ENCODE assay signal across 1 cellular context in the genomic region with DNA sequence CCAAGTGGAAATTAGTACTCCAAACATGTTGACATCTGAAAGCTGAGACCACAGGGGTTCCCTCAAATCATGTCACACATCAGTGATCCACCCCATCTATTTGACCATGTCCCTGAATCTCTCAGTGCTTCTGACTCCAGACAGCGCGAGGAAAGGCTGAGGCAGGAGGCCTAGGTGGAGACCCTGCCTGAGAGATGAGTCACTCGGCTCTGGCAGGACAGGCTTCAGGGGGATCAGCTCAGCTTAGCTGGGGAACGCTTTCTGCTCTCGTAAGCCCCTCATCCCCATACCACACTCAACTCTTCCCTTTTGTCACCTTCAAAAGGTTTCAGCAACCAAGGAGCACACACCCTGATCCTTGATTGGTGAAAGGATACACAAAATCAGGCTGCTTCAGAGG.
TF ChIP-seq lines count a peak whose summit lies in the region.

No MANE protein-coding gene starts in this region.

TF ChIP-seq in HepG2, 621 proteins besides CTCF, POLR2A, EP300 and RAD21:
- TF ChIP-seq ZNF263 (CRISPR knock-in tag; IDR thresholded peaks at IDR 0.05) (no peak), SUZ12 (IDR thresholded peaks at IDR 0.05; ENCODE audit: low read depth, low read length) (no peak), ZNF510 (CRISPR knock-in tag; IDR thresholded peaks at IDR 0.05; ENCODE audit: low read depth) (no peak), WIZ (CRISPR knock-in tag; IDR thresholded peaks at IDR 0.05) (no peak), ZNF484 (CRISPR knock-in tag; IDR thresholded peaks at IDR 0.05; ENCODE audit: borderline replicate concordance, low read depth) (no peak), SRF (IDR thresholded peaks at IDR 0.05; ENCODE audit: low read depth, low read length) (no peak), ATF7 (IDR thresholded peaks at IDR 0.05) (no peak), ATF7 (CRISPR knock-in tag; IDR thresholded peaks at IDR 0.05) (no peak), ZNF644 (CRISPR knock-in tag; IDR thresholded peaks at IDR 0.05; ENCODE audit: low read depth) (no peak), ZBTB7B (CRISPR knock-in tag; IDR thresholded peaks at IDR 0.05) (no peak), CBX1 (IDR thresholded peaks at IDR 0.05; ENCODE audit: low read depth) (no peak), HNRNPL (IDR thresholded peaks at IDR 0.05; ENCODE audit: low read depth, low read length) (no peak), ZNF749 (CRISPR knock-in tag; IDR thresholded peaks at IDR 0.05; ENCODE audit: borderline replicate concordance) (no peak)
- TF ChIP-seq, protein P1, sequence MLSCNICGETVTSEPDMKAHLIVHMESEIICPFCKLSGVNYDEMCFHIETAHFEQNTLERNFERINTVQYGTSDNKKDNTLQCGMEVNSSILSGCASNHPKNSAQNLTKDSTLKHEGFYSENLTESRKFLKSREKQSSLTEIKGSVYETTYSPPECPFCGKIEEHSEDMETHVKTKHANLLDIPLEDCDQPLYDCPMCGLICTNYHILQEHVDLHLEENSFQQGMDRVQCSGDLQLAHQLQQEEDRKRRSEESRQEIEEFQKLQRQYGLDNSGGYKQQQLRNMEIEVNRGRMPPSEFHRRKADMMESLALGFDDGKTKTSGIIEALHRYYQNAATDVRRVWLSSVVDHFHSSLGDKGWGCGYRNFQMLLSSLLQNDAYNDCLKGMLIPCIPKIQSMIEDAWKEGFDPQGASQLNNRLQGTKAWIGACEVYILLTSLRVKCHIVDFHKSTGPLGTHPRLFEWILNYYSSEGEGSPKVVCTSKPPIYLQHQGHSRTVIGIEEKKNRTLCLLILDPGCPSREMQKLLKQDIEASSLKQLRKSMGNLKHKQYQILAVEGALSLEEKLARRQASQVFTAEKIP (CRISPR knock-in tag; IDR thresholded peaks at IDR 0.05; ENCODE audit: borderline replicate concordance): no peak
TF ChIP-seq in HepG2: peak in this region for 0.
